Comparison of ENCODE assay signal across 7 cellular contexts in the genomic region with DNA sequence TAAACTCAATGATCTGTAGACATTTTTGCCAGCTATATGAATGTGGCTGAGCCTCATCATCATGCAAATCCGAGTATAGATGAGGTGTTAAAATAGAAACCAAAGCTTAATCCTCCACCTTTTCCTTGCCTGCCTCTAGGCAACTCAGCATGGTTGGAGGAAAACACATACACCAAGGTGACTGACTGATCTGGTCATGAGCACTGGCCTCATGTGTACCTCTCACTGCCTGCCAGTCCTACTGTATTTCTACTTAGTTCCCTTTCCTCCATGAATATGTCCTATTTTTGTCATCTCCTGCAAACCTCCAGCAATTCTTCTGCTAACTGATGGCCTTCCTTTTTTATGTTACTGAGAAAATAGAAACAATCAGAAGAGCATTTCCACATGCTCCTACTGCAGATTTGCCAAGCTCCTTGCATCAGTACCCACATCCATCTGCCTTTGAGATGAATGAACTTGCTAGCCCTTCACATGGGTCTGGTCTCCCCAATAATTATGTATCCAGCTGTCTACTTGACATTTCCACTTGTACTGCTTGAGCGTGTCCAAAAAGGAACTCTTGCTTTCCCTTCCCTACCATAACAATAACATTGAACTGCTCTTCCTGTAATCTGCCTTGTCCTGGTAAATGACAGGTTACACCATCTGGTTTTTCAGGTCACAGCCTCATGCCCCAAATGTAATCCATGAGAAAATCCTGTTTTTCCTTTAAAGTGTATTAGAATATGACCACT.
DNase-seq lines count a peak whose midpoint lies in the region; ATAC-seq, FAIRE-seq and TF ChIP-seq lines count a peak whose summit lies in the region.
"Not testable (repeated sequence)": the region's sequence is repeated elsewhere in the genome, so short reads cannot be mapped to it uniquely, and the experiment has no call there.

No MANE protein-coding gene starts in this region.

- H3K27me3 ChIP-seq in Panc1 (ENCODE audit: control insufficient read depth, insufficient read depth, low read length), result not testable (repeated sequence)

- H3K4me3 Mint-ChIP-seq in HFFc6; central memory CD8-positive, alpha-beta T cell; progenitor cell of endocrine pancreas (ENCODE audit: low read depth): not testable (repeated sequence)

- not testable (repeated sequence) for H3K9me3 ChIP-seq in Panc1 (ENCODE audit: control insufficient read depth, insufficient read depth, low read depth, low read length)

- BruUV-seq in Panc1 (replicated peaks; lab: Mats Ljungman, UMichigan), result TSS peak; percentile 6

- in situ Hi-C loops in Panc1 (cut with HindIII; ENCODE audit: low pct_unique_long_range_greater_than_20kb, low sequenced_read_pairs), result not testable (repeated sequence)

- H3K4me1 ChIP-seq in Panc1 (ENCODE audit: control insufficient read depth, insufficient read depth, low read length), result not testable (repeated sequence)

- POLR2A ChIA-PET in Panc1 (lab: Charles Lee), result not testable (repeated sequence)

- not testable (repeated sequence) for H3K36me3 ChIP-seq in Panc1 (ENCODE audit: control insufficient read depth, insufficient read depth, low read length)

- not testable (repeated sequence) for ATAC-seq in Panc1; central memory CD8-positive, alpha-beta T cell (replicated peaks; ENCODE audit: extremely low read depth, poor library complexity, severe bottlenecking)
- peak; percentile 43 for ATAC-seq in left ventricle myocardium superior

- H3K36me3 Mint-ChIP-seq in HFFc6 (ENCODE audit: low read depth) (peaks cover 16% of the 10 kb centered on the region), progenitor cell of endocrine pancreas (ENCODE audit: insufficient read depth) (peaks cover 20% of the 10 kb centered on the region)
- peaks cover 33% of the 10 kb centered on the region for H3K36me3 Mint-ChIP-seq in central memory CD8-positive, alpha-beta T cell (ENCODE audit: insufficient read depth)

- H3K9me3 Mint-ChIP-seq in HFFc6; central memory CD8-positive, alpha-beta T cell; progenitor cell of endocrine pancreas (ENCODE audit: low read depth): not testable (repeated sequence)

- peaks cover 41% of the 10 kb centered on the region for H3K4me1 Mint-ChIP-seq in HFFc6 (ENCODE audit: low read depth)
- H3K4me1 Mint-ChIP-seq in central memory CD8-positive, alpha-beta T cell, result peaks cover 22% of the 10 kb centered on the region
- H3K4me1 Mint-ChIP-seq in progenitor cell of endocrine pancreas (ENCODE audit: low read depth), result not testable (repeated sequence)

- not testable (repeated sequence) for H3K27me3 Mint-ChIP-seq in HFFc6 (ENCODE audit: insufficient read depth); central memory CD8-positive, alpha-beta T cell; progenitor cell of endocrine pancreas

- CTCF ChIA-PET in Panc1 (lab: Charles Lee), result not testable (repeated sequence)

- not testable (repeated sequence) for DNase-seq in D721Med (ENCODE audit: insufficient read length, low spot score); HFFc6; Panc1 (ENCODE audit: low read depth, low spot score); central memory CD8-positive, alpha-beta T cell (ENCODE audit: low spot score in 2 of 2); left ventricle myocardium superior; progenitor cell of endocrine pancreas (ENCODE audit: low spot score, unreplicated experiment); urothelium cell line (ENCODE audit: low spot score)

- FAIRE-seq in D721Med (lab: Jason Lieb, UNC) (peak; percentile 82), urothelium cell line (lab: Jason Lieb, UNC) (peak; percentile 35)

- H3K27ac ChIP-seq in Panc1 (ENCODE audit: low read length), result not testable (repeated sequence)

- H3K27ac Mint-ChIP-seq in HFFc6 (peak overlapping the region; percentile 84), progenitor cell of endocrine pancreas (peak overlapping the region; percentile 39)
- H3K27ac Mint-ChIP-seq in central memory CD8-positive, alpha-beta T cell (ENCODE audit: low read depth), result peak overlapping the region; percentile 41

- H3K4me3 ChIP-seq in Panc1 (ENCODE audit: low read depth in 2 of 2, low read length in 2 of 2), result not testable (repeated sequence)

- not testable (repeated sequence) for TF ChIP-seq CTCF in D721Med (IDR thresholded peaks at IDR 0.05; ENCODE audit: insufficient read depth, missing control alignments); HFFc6 (IDR thresholded peaks at IDR 0.05); Panc1 (IDR thresholded peaks at IDR 0.05); progenitor cell of endocrine pancreas (IDR thresholded peaks at IDR 0.05; ENCODE audit: unreplicated experiment)

- intact Hi-C loops in Panc1 (cut with micrococcal nuclease; ENCODE audit: unreplicated experiment); left ventricle myocardium superior (cut with micrococcal nuclease): not testable (repeated sequence)
